In the genomic region with DNA sequence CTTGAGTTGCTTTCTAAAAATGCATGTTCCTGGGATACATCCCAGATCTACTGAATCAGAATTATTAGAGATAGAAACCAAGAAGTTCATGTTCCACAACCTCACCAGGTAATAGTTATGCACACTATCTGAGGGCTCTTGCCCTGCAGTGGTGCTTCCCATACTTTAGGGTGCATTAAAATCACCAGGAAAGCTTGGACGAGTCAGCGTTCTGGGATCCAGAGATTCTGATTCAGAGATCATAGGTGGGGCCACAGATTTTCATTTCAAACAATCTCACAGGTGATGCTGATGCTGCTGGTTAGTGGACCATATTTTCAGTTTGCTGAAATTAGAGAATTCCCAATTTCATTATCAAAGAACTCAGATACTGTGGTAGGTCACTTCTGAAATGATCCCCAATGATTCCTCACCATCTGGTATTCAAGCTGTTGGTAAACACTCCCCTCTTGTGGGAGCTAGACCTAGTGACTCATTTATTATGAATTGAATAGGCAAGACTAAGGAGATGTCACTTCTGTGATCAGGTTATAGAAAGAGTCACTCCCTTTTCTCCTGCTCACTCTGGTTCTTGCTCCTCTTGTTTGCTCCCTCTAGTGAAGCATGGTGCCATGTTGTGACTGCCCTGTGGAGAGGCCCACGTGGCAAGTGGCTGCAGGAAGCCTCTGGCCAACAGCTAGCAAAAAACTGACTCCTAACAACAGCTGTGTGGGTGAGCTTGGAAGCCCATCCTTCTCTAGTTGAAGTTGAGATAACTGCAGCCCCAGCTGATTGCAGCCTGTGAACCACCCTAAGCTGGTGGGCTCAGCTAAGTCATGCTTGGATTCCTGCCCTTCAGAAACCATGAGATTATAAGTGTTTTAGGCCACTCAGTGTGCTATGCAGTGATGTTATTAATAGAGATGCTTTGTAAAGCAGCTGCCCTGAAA, we compare ENCODE assay signal across 10 cellular contexts. TPM values are rescaled to one million over a fixed set of nuclear protein-coding genes. Genes with fewer than 3 reads are reported as not detected.
DNase-seq lines count a peak whose midpoint lies in the region; ATAC-seq and TF ChIP-seq lines count a peak whose summit lies in the region.
"Had no signal": no experiment of that assay in that cellular context is flagged by ENCODE, and none has a peak within 500 bp of the region (broad histone marks: within the 10 kb centered on the region; RNA-seq: fewer than 3 reads in every experiment).

No MANE protein-coding gene starts in this region.

- H3K4me1 ChIP-seq in IMR-90 (ENCODE audit: control insufficient read depth, insufficient read depth, low read length) = peaks cover 31% of the 10 kb centered on the region
- H3K4me1 ChIP-seq in mesenchymal stem cell (ENCODE audit: control insufficient read depth, insufficient read depth, low read depth, low read length) = peaks cover 11% of the 10 kb centered on the region

- no TSS peak for BruUV-seq in IMR-90 (replicated peaks; lab: Mats Ljungman, UMichigan)

- H3K27me3 ChIP-seq in IMR-90 (ENCODE audit: control insufficient read depth, insufficient read depth, low read length) (no peaks in the 10 kb centered on the region), mesenchymal stem cell (ENCODE audit: control insufficient read depth in 1 of 2, insufficient read depth in 1 of 2, low read length in 2 of 2) (peaks cover 0 to 14% of the 10 kb centered on the region in 2 experiments)

- H3K4ac ChIP-seq in IMR-90 (ENCODE audit: low read depth, low read length) = peak overlapping the region; percentile 86
- peak overlapping the region; percentile 63 to 80 for H3K4ac ChIP-seq in mesenchymal stem cell (ENCODE audit: low read depth in 1 of 2, low read length in 2 of 2)

- H3K27ac ChIP-seq in C4-2B (no peak overlapping the region; the same call in 1 of the 2 replicates), IMR-90 (ENCODE audit: insufficient read depth, low read length) (no peak overlapping the region; the same call in 1 of the 2 replicates), mesenchymal stem cell (ENCODE audit: low read length, poor library complexity, severe bottlenecking) (no peak overlapping the region)
- H3K27ac ChIP-seq: HL-60 had no signal

- peaks cover 22% of the 10 kb centered on the region for H3K9me1 ChIP-seq in IMR-90 (ENCODE audit: insufficient read depth, low read length)

- H2AK9ac ChIP-seq in IMR-90 (replicated peaks; ENCODE audit: low read depth, low read length, poor library complexity) = peak overlapping the region; percentile 26

- TF ChIP-seq RAD21 in IMR-90 (IDR thresholded peaks at IDR 0.05; ENCODE audit: low read length) = peak; percentile 31

- H3K9ac ChIP-seq in IMR-90 (ENCODE audit: low read depth, low read length) (no peak overlapping the region), mesenchymal stem cell (ENCODE audit: low read length) (no peak overlapping the region)

- H3K4me3 ChIP-seq in IMR-90 (ENCODE audit: insufficient read depth, low read depth, low read length) (no peak overlapping the region), mesenchymal stem cell (ENCODE audit: insufficient read depth in 1 of 2, low read depth in 1 of 2, low read length in 2 of 2) (peak overlapping the region in 1 of 2 experiments; percentile 5)

- H2BK12ac ChIP-seq in mesenchymal stem cell (ENCODE audit: low read length in 2 of 2) = peak overlapping the region; percentile 88 to 92

- peak overlapping the region; percentile 92 for H2BK20ac ChIP-seq in IMR-90 (ENCODE audit: low read depth, low read length)

- POLR2A ChIA-PET in IMR-90 (lab: Charles Lee; ENCODE audit: unreplicated experiment) (interaction anchor here (0.8 kb wide), 1 partner anchor 177 kb away, joined by 3 read pairs; a partner anchor contains a TSS), HEK293T (lab: Yijun Ruan, JAX) (no interaction called here)

- peak overlapping the region; percentile 89 for H2BK120ac ChIP-seq in IMR-90 (ENCODE audit: low read depth, low read length)
- peak overlapping the region; percentile 9 for H2BK120ac ChIP-seq in mesenchymal stem cell (ENCODE audit: low read depth, low read length)

- H4K8ac ChIP-seq in IMR-90 (ENCODE audit: low read depth in 2 of 2, low read length in 2 of 2) (peak overlapping the region in 1 of 2 experiments; percentile 59; a peak in 2 of 4 replicates), mesenchymal stem cell (ENCODE audit: low read length) (peak overlapping the region; percentile 67)

- H3K36me3 ChIP-seq in IMR-90 (ENCODE audit: control insufficient read depth, insufficient read depth, low read length) (no peaks in the 10 kb centered on the region), mesenchymal stem cell (ENCODE audit: control insufficient read depth in 1 of 2, insufficient read depth in 2 of 2, low read depth in 1 of 2, low read length in 2 of 2) (no peaks in the 10 kb centered on the region)

- peak overlapping the region; percentile 93 for H2AK5ac ChIP-seq in IMR-90 (ENCODE audit: low read depth, low read length)
- H2AK5ac ChIP-seq in mesenchymal stem cell (ENCODE audit: low read length, severe bottlenecking) = peak overlapping the region; percentile 65

- peak; percentile 18 for ATAC-seq in IMR-90 (ENCODE audit: low read depth)

- peak; percentile 27 for TF ChIP-seq CTCF in C4-2B (conservative IDR thresholded peaks at IDR 0.05)
- TF ChIP-seq CTCF in IMR-90 (conservative IDR thresholded peaks at IDR 0.05; ENCODE audit: low read depth, low read length) = 0 out of 2 replicates have a peak, but pooled peaks have one; percentile 28

- peak overlapping the region; percentile 63 for H3K23ac ChIP-seq in IMR-90 (ENCODE audit: low read depth, low read length)
- H3K23ac ChIP-seq in mesenchymal stem cell (ENCODE audit: low read length in 2 of 2) = no peak overlapping the region

- H3K9me3 ChIP-seq in IMR-90 (ENCODE audit: control insufficient read depth, insufficient read depth, low read length) (no peaks in the 10 kb centered on the region), mesenchymal stem cell (ENCODE audit: control insufficient read depth, low read length) (no peaks in the 10 kb centered on the region)

- H2BK5ac ChIP-seq in IMR-90 (ENCODE audit: low read depth, low read length, poor library complexity, severe bottlenecking) = peak overlapping the region; percentile 65
- no peak overlapping the region for H2BK5ac ChIP-seq in mesenchymal stem cell (ENCODE audit: low read depth, low read length, poor library complexity, severe bottlenecking)

- peak overlapping the region; percentile 43 for H2AFZ ChIP-seq in IMR-90 (replicated peaks; ENCODE audit: low read length, poor library complexity)
- no peak overlapping the region for H2AFZ ChIP-seq in mesenchymal stem cell (ENCODE audit: low read depth, low read length)

- H2BK15ac ChIP-seq in IMR-90 (ENCODE audit: low read depth, low read length) (peak overlapping the region; percentile 63; the same call in 2 of the 3 replicates), mesenchymal stem cell (ENCODE audit: low read depth, poor library complexity, severe bottlenecking) (peak overlapping the region; percentile 55)

- CTCF ChIA-PET in IMR-90 (lab: Yijun Ruan, JAX) = interaction anchor here (0.5 to 5.8 kb wide), 10 partner anchors 16 to 270 kb away, joined by 3 to 31 read pairs (median 5); no protein-coding TSS in a partner anchor
- CTCF ChIA-PET in HEK293T (lab: Yijun Ruan, JAX) = interaction anchor here (0.7 to 2.2 kb wide), 3 partner anchors 46 to 272 kb away, joined by 3 to 9 read pairs (median 4); no protein-coding TSS in a partner anchor

- in situ Hi-C loops in IMR-90 (cut with MboI; ENCODE audit: low sequenced_read_pairs) = no loop called here

- dilution Hi-C loops in IMR-90 (cut with HindIII; ENCODE audit: low sequenced_read_pairs, unreplicated experiment) = no loop called here

- H3K79me1 ChIP-seq in IMR-90 (ENCODE audit: low read depth in 1 of 2, low read length in 2 of 2) = no peaks in the 10 kb centered on the region
- H3K79me1 ChIP-seq in mesenchymal stem cell (replicated peaks; ENCODE audit: low read length, poor library complexity, severe bottlenecking) = no peaks in the 10 kb centered on the region

- peak overlapping the region; percentile 27 for H3K18ac ChIP-seq in IMR-90 (ENCODE audit: low read depth, low read length)
- H3K18ac ChIP-seq in mesenchymal stem cell (ENCODE audit: low read depth in 1 of 2, low read length in 2 of 2) = peak overlapping the region; percentile 52 to 86

- no peak overlapping the region; the same call in 1 of the 2 replicates for H3K4me2 ChIP-seq in IMR-90 (ENCODE audit: low read depth, low read length)
- no peak overlapping the region for H3K4me2 ChIP-seq in mesenchymal stem cell (ENCODE audit: low read length, poor library complexity, severe bottlenecking)

- DNase-seq in IMR-90 = peak; percentile 75
- DNase-seq in astrocyte of the hippocampus (ENCODE audit: low read depth, low spot score) = peak; percentile 51
- DNase-seq in mesenchymal stem cell = peak; percentile 82
- no peak for DNase-seq in activated naive CD4-positive, alpha-beta T cell (lab: John Stamatoyannopoulos, UW)
- no peak for DNase-seq in middle frontal gyrus (ENCODE audit: extremely low spot score, low spot score)
- no peak for DNase-seq in HEK293T (ENCODE audit: extremely low spot score)
- DNase-seq in activated T-cell treated with anti-CD3 and anti-CD28 coated beads, Interleukin-2, amount 50 U/mL, for 48 hours = no peak
- DNase-seq: NCI-H2107 had no signal

- no peak overlapping the region for H3K56ac ChIP-seq in IMR-90 (ENCODE audit: extremely low read depth, insufficient read depth, low read length)

- H4K91ac ChIP-seq in IMR-90 (ENCODE audit: insufficient read depth, low read depth, low read length) = peak overlapping the region; percentile 91
- peak overlapping the region; percentile 72 for H4K91ac ChIP-seq in mesenchymal stem cell (ENCODE audit: low read length)

- no peak overlapping the region for H4K5ac ChIP-seq in IMR-90 (ENCODE audit: low read depth, low read length)

- H3K14ac ChIP-seq in IMR-90 (replicated peaks; ENCODE audit: low read depth, low read length) = peak overlapping the region; percentile 92
- no peak overlapping the region for H3K14ac ChIP-seq in mesenchymal stem cell (ENCODE audit: low read length in 2 of 2)

- WGBS in IMR-90 (ENCODE audit: extremely low coverage in 2 of 2, insufficient read length in 1 of 2), 2 experiments = no CpG with 5 or more reads among the region's 3 CpGs
- whole genome bisulfite sequencing in mesenchymal stem cell = 80% methylated on average over 3 of the region's 3 CpGs

- no peak for TF ChIP-seq POLR2A in IMR-90 (IDR thresholded peaks at IDR 0.05; ENCODE audit: low read depth, low read length)

- H4K20me1 ChIP-seq in IMR-90 (ENCODE audit: insufficient read depth, low read length) = no peaks in the 10 kb centered on the region

- intact Hi-C loops in IMR-90 (cut with micrococcal nuclease) = loop anchor here (1.0 to 2.0 kb wide), 4 partner anchors 32 to 226 kb away; no protein-coding TSS in a partner anchor

TF ChIP-seq in IMR-90, 13 proteins besides CTCF, POLR2A, EP300 and RAD21 (continues in another document):
- TF ChIP-seq CHD1 (IDR thresholded peaks at IDR 0.05; ENCODE audit: low read depth, low read length) = no peak; the same call in 1 of the 2 replicates

TF ChIP-seq in HEK293T, 16 proteins besides CTCF, POLR2A, EP300 and RAD21 (continues in another document):
- TF ChIP-seq ELF4 (IDR thresholded peaks at IDR 0.05) = no peak
- TF ChIP-seq BHLHE40 (IDR thresholded peaks at IDR 0.05; ENCODE audit: borderline replicate concordance) = no peak

RNA-seq across cellular contexts. Expression of a gene that starts 59.8 kb away (rescaled TPM):
- total RNA-seq in IMR-90 (2012; rRNA removed) = 7.8 and 7.9 TPM in 2 replicates
- polyA plus RNA-seq in IMR-90 (2012; rRNA removed) = 3.3 and 3.4 TPM in 2 replicates
- polyA plus RNA-seq in IMR-90 (2012; cell fraction: cytosol; rRNA removed) = 1.2 and 1.4 TPM in 2 replicates
- 6.8 and 7.3 TPM in 2 replicates for polyA plus RNA-seq in IMR-90 (2012; cell fraction: nucleus; rRNA removed; ENCODE audit: low replicate concordance)
- 1.4 TPM for polyA plus RNA-seq in mesenchymal stem cell (2013, experiment 1 of 2)
- 0.86 TPM for polyA plus RNA-seq in mesenchymal stem cell (2013, experiment 2 of 2)

Comparison
In these comparisons a context has a peak if more than half of its experiments do, and no peak if none do; other contexts are left out.
1. DNase-seq: peak in IMR-90 (single experiment), astrocyte of the hippocampus (single experiment) and mesenchymal stem cell (single experiment); none in activated naive CD4-positive, alpha-beta T cell (0 of 4), middle frontal gyrus (single experiment), HEK293T (single experiment) and activated T-cell treated with anti-CD3 and anti-CD28 coated beads, Interleukin-2, amount 50 U/mL, for 48 hours (0 of 2).